8 cellular contexts compared by ENCODE assay signal in genomic region chr1:21783679-21784603, GRCh38. TPM values are rescaled to one million over a fixed set of nuclear protein-coding genes. Genes with fewer than 3 reads are reported as not detected.
DNase-seq lines count a peak whose midpoint lies in the region; FAIRE-seq lines count a peak whose summit lies in the region.

No MANE protein-coding gene starts in this region.

- H3K27me3 Mint-ChIP-seq in activated naive CD8-positive, alpha-beta T cell treated with anti-CD3 and anti-CD28 coated beads for 36 hours: peaks cover 3% of the 10 kb centered on the region

- no peaks in the 10 kb centered on the region for H3K9me3 Mint-ChIP-seq in activated naive CD8-positive, alpha-beta T cell treated with anti-CD3 and anti-CD28 coated beads for 36 hours

- H3K9me3 ChIP-seq in small intestine (ENCODE audit: control insufficient read depth, low read depth): no peaks in the 10 kb centered on the region

- H3K36me3 ChIP-seq in small intestine (ENCODE audit: control insufficient read depth in 2 of 2, insufficient read depth in 2 of 2, low read length in 2 of 2): no peaks in the 10 kb centered on the region

- peaks cover 3% of the 10 kb centered on the region for H3K36me3 Mint-ChIP-seq in activated naive CD8-positive, alpha-beta T cell treated with anti-CD3 and anti-CD28 coated beads for 36 hours

- H3K27me3 ChIP-seq in small intestine (ENCODE audit: control insufficient read depth in 2 of 2, insufficient read depth in 2 of 2, low read length in 2 of 2): no peaks in the 10 kb centered on the region

- 46 to 54% (median 47%) methylated on average over 32 of the region's 32 CpGs for WGBS in small intestine, 3 donors

- peaks cover 0 to 6% of the 10 kb centered on the region in 2 donors for H3K4me1 ChIP-seq in small intestine (ENCODE audit: control insufficient read depth in 2 of 2, insufficient read depth in 1 of 2, low read depth in 1 of 2, low read length in 1 of 2)

- H3K4me1 Mint-ChIP-seq in activated naive CD8-positive, alpha-beta T cell treated with anti-CD3 and anti-CD28 coated beads for 36 hours: peaks cover 18% of the 10 kb centered on the region

- DNase-seq in NCI-H446 treated with DMSO at 0.1 percent for 48 hours (lab: John Stamatoyannopoulos, UW) (peak; percentile 95), NCI-H446 (lab: John Stamatoyannopoulos, UW) (no peak), iPS DF 19.7 (ENCODE audit: low read depth, low spot score) (peak; percentile 96), small intestine (no peak), mucosa of gallbladder (ENCODE audit: low spot score) (no peak), inferior parietal cortex (ENCODE audit: extremely low spot score) (no peak)
- DNase-seq in Jurkat, Clone E6-1 (ENCODE audit: low read depth, low spot score): peak; percentile 94
- DNase-seq in activated naive CD8-positive, alpha-beta T cell treated with anti-CD3 and anti-CD28 coated beads for 36 hours: no peak

- peak overlapping the region; percentile 90 for H3K4me3 Mint-ChIP-seq in activated naive CD8-positive, alpha-beta T cell treated with anti-CD3 and anti-CD28 coated beads for 36 hours

- H3K4me3 ChIP-seq in Jurkat, Clone E6-1 (ENCODE audit: low read length): peak overlapping the region; percentile 95
- H3K4me3 ChIP-seq in small intestine (ENCODE audit: low read depth in 1 of 2, low read length in 2 of 2): peak overlapping the region in 1 of 2 donors; percentile 83

- H3K27ac ChIP-seq in small intestine (ENCODE audit: low read depth in 1 of 2, low read length in 1 of 2): peak overlapping the region; percentile 99

- no peak for FAIRE-seq in small intestine (lab: Jason Lieb, UNC)

- H3K27ac Mint-ChIP-seq in activated naive CD8-positive, alpha-beta T cell treated with anti-CD3 and anti-CD28 coated beads for 36 hours: peak overlapping the region; percentile 100

RNA-seq across cellular contexts. Expression of gene USP48, which starts 1.0 kb away (rescaled TPM):
- polyA plus RNA-seq in Jurkat, Clone E6-1 (2012; ENCODE audit: insufficient read depth, insufficient read length): 46.7 TPM
- total RNA-seq in activated naive CD8-positive, alpha-beta T cell treated with anti-CD3 and anti-CD28 coated beads for 36 hours: 10 to 100 TPM; 45.8 to 50.5 TPM
- 10 to 100 TPM; 15.1 to 18.5 (median 17.0) TPM for polyA plus RNA-seq in small intestine
- total RNA-seq in mucosa of gallbladder: 62.9 TPM

RNA-seq across cellular contexts. Expression of gene LDLRAD2, which starts 28.1 kb away (rescaled TPM):
- 2.2 TPM for polyA plus RNA-seq in Jurkat, Clone E6-1 (2012; ENCODE audit: insufficient read depth, insufficient read length)
- total RNA-seq in activated naive CD8-positive, alpha-beta T cell treated with anti-CD3 and anti-CD28 coated beads for 36 hours: under 1 TPM; 0.19 to 0.22 TPM
- under 1 TPM; 0.22 to 0.85 (median 0.81) TPM for polyA plus RNA-seq in small intestine
- 0.26 TPM for total RNA-seq in mucosa of gallbladder

Comparison
In these comparisons a context has a peak if more than half of its experiments do, and no peak if none do; other contexts are left out.
1. DNase-seq: peak in NCI-H446 treated with DMSO at 0.1 percent for 48 hours (single experiment), Jurkat, Clone E6-1 (single experiment) and iPS DF 19.7 (single experiment); none in NCI-H446 (0 of 2), activated naive CD8-positive, alpha-beta T cell treated with anti-CD3 and anti-CD28 coated beads for 36 hours (single experiment), small intestine (single experiment), mucosa of gallbladder (single experiment) and inferior parietal cortex (single experiment).